In the genomic region with DNA sequence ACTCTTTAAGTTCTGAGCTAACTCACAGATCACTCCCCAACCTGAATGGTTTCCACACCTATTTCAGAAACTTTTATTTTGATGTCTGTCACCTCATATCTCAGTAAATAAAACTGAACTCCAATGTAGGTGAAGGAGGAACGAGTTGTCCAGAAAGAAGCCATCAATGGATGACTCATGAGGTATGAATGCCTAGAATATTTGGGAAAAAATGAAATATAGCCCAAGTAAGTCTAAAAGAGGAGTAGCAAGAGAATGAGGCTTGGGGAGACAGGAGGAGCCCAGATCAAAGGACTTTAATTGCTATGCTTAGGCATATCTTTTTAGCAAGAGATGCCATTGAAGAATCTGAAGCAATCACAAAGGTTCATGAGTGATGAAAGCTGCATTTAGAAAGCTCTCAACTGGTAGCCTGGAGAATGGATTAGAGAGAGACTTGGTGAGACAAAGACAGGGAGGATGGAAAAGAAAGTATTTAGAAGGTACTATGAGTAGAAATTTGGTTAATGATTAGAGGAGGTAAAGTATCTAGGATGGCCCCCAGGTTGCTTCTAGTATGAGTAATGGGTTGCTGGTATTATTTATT, we compare ENCODE assay signal across 15 cellular contexts. TPM values are rescaled to one million over a fixed set of nuclear protein-coding genes. Genes with fewer than 3 reads are reported as not detected.
DNase-seq lines count a peak whose midpoint lies in the region; ATAC-seq and TF ChIP-seq lines count a peak whose summit lies in the region.
"Had no signal": no experiment of that assay in that cellular context is flagged by ENCODE, and none has a peak within 500 bp of the region (broad histone marks: within the 10 kb centered on the region; RNA-seq: fewer than 3 reads in every experiment).

No MANE protein-coding gene starts in this region.

- no peak overlapping the region for H3K4me3 Mint-ChIP-seq in CD4-positive, alpha-beta T cell
- H3K4me3 Mint-ChIP-seq in central memory CD8-positive, alpha-beta T cell, result no peak overlapping the region
- no peak overlapping the region for H3K4me3 Mint-ChIP-seq in naive thymus-derived CD4-positive, alpha-beta T cell
- H3K4me3 Mint-ChIP-seq: activated naive CD8-positive, alpha-beta T cell treated with anti-CD3 and anti-CD28 coated beads, Interleukin-2, amount 10 ng/mL, durations not matched to agents 7 days and 5 days; neural crest cell had no signal

- H3K4me1 ChIP-seq in naive thymus-derived CD4-positive, alpha-beta T cell (ENCODE audit: control insufficient read depth in 2 of 2, insufficient read depth in 2 of 2, low read length in 2 of 2), result no peaks in the 10 kb centered on the region

- POLR2A ChIA-PET in CD4-positive, alpha-beta T cell (lab: Charles Lee), result interaction anchor here (1.1 kb wide), 1 partner anchor 52 kb away, joined by 3 read pairs; no protein-coding TSS in a partner anchor
- POLR2A ChIA-PET in naive thymus-derived CD4-positive, alpha-beta T cell (lab: Charles Lee), result no interaction called here

- CTCF ChIA-PET in CD4-positive, alpha-beta T cell (lab: Charles Lee), result interaction anchor here (1.0 kb wide), 1 partner anchor 45 kb away, joined by 3 read pairs; no protein-coding TSS in a partner anchor
- CTCF ChIA-PET in naive thymus-derived CD4-positive, alpha-beta T cell (lab: Charles Lee), result interaction anchor here (1.0 kb wide), 1 partner anchor 241 kb away, joined by 3 read pairs; no protein-coding TSS in a partner anchor

- H3K9me3 ChIP-seq in CD4-positive, alpha-beta T cell (ENCODE audit: control insufficient read depth, low read length), result no peaks in the 10 kb centered on the region
- H3K9me3 ChIP-seq in naive thymus-derived CD4-positive, alpha-beta T cell (ENCODE audit: control insufficient read depth in 2 of 3, low read length in 3 of 3), result no peaks in the 10 kb centered on the region
- H3K9me3 ChIP-seq: gastroesophageal sphincter had no signal

- H3K27me3 Mint-ChIP-seq in CD4-positive, alpha-beta T cell, result no peaks in the 10 kb centered on the region
- H3K27me3 Mint-ChIP-seq in central memory CD8-positive, alpha-beta T cell, result no peaks in the 10 kb centered on the region
- no peaks in the 10 kb centered on the region for H3K27me3 Mint-ChIP-seq in naive thymus-derived CD4-positive, alpha-beta T cell
- H3K27me3 Mint-ChIP-seq: activated naive CD8-positive, alpha-beta T cell treated with anti-CD3 and anti-CD28 coated beads, Interleukin-2, amount 10 ng/mL, durations not matched to agents 7 days and 5 days had no signal

- no peaks in the 10 kb centered on the region for H3K9me3 Mint-ChIP-seq in CD4-positive, alpha-beta T cell
- no peaks in the 10 kb centered on the region for H3K9me3 Mint-ChIP-seq in central memory CD8-positive, alpha-beta T cell
- H3K9me3 Mint-ChIP-seq in naive thymus-derived CD4-positive, alpha-beta T cell, result no peaks in the 10 kb centered on the region
- H3K9me3 Mint-ChIP-seq: activated naive CD8-positive, alpha-beta T cell treated with anti-CD3 and anti-CD28 coated beads, Interleukin-2, amount 10 ng/mL, durations not matched to agents 7 days and 5 days; neural crest cell had no signal

- peak overlapping the region; percentile 52 for H3K27ac Mint-ChIP-seq in CD4-positive, alpha-beta T cell
- peak overlapping the region; percentile 10 for H3K27ac Mint-ChIP-seq in central memory CD8-positive, alpha-beta T cell (ENCODE audit: low read depth)
- H3K27ac Mint-ChIP-seq in naive thymus-derived CD4-positive, alpha-beta T cell, result peak overlapping the region in 7 of 9 donors; percentile 16 to 93 (median 59)

- H3K4me3 ChIP-seq in naive thymus-derived CD4-positive, alpha-beta T cell (ENCODE audit: low read length), result no peak overlapping the region
- H3K4me3 ChIP-seq: coronary artery, gastroesophageal sphincter, skin epidermis had no signal

- no peak for DNase-seq in CD4-positive, alpha-beta T cell
- DNase-seq in HS-27A (ENCODE audit: low read depth) (peak; percentile 30), T-helper 9 cell (no peak)
- DNase-seq in central memory CD8-positive, alpha-beta T cell (ENCODE audit: low spot score in 2 of 2), result no peak
- no peak for DNase-seq in naive thymus-derived CD4-positive, alpha-beta T cell
- DNase-seq in activated CD8-positive, alpha-beta memory T cell treated with anti-CD3 and anti-CD28 coated beads, Interleukin-2, amount 50 U/mL, for 48 hours, result no peak
- no peak for DNase-seq in stimulated activated CD8-positive, alpha-beta memory T cell treated with anti-CD3 and anti-CD28 coated beads, Interleukin-4, amount 100 ng/mL, for 48 hours
- DNase-seq: activated CD4-positive, alpha-beta T cell treated with anti-CD3 and anti-CD28 coated beads, Interleukin-2, amount 50 U/mL, for 48 hours; activated naive CD8-positive, alpha-beta T cell treated with anti-CD3 and anti-CD28 coated beads, Interleukin-2, amount 10 ng/mL, durations not matched to agents 7 days and 5 days; COR-L47 had no signal

- peaks cover 37% of the 10 kb centered on the region for H3K4me1 Mint-ChIP-seq in CD4-positive, alpha-beta T cell (ENCODE audit: low read depth)
- peaks cover 28% of the 10 kb centered on the region for H3K4me1 Mint-ChIP-seq in central memory CD8-positive, alpha-beta T cell
- H3K4me1 Mint-ChIP-seq in naive thymus-derived CD4-positive, alpha-beta T cell, result peaks cover 18 to 57% (median 37%) of the 10 kb centered on the region in 7 donors

- no peak for ATAC-seq in CD4-positive, alpha-beta T cell (ENCODE audit: poor library complexity)
- no peak for ATAC-seq in central memory CD8-positive, alpha-beta T cell (replicated peaks; ENCODE audit: extremely low read depth, poor library complexity, severe bottlenecking)
- ATAC-seq in naive thymus-derived CD4-positive, alpha-beta T cell, result no peak
- ATAC-seq in GM19463 (IDR thresholded peaks at IDR 0.05; ENCODE audit: unreplicated experiment), result no peak
- ATAC-seq: gastroesophageal sphincter had no signal

- H3K36me3 ChIP-seq in naive thymus-derived CD4-positive, alpha-beta T cell (ENCODE audit: control insufficient read depth in 2 of 3, insufficient read depth in 3 of 3, low read length in 3 of 3), result peaks cover 11 to 35% (median 12%) of the 10 kb centered on the region in 3 experiments

- no peaks in the 10 kb centered on the region for H3K27me3 ChIP-seq in CD4-positive, alpha-beta T cell (ENCODE audit: control insufficient read depth, insufficient read depth, low read length)
- no peaks in the 10 kb centered on the region for H3K27me3 ChIP-seq in naive thymus-derived CD4-positive, alpha-beta T cell (ENCODE audit: control insufficient read depth in 2 of 2, insufficient read depth in 2 of 2, low read length in 2 of 2)
- H3K27me3 ChIP-seq: gastroesophageal sphincter had no signal

- intact Hi-C loops in CD4-positive, alpha-beta T cell (cut with DNase I, micrococcal nuclease), result no loop called here
- intact Hi-C loops in naive thymus-derived CD4-positive, alpha-beta T cell (cut with micrococcal nuclease), result no loop called here

- H3K36me3 Mint-ChIP-seq in CD4-positive, alpha-beta T cell (ENCODE audit: low read depth), result peaks cover 76% of the 10 kb centered on the region
- H3K36me3 Mint-ChIP-seq in central memory CD8-positive, alpha-beta T cell (ENCODE audit: insufficient read depth), result peaks cover 41% of the 10 kb centered on the region
- H3K36me3 Mint-ChIP-seq in naive thymus-derived CD4-positive, alpha-beta T cell, result peaks cover 17 to 44% (median 26%) of the 10 kb centered on the region in 5 donors

- H3K27ac ChIP-seq in CD4-positive, alpha-beta T cell (ENCODE audit: low read depth, low read length), result no peak overlapping the region
- no peak overlapping the region for H3K27ac ChIP-seq in naive thymus-derived CD4-positive, alpha-beta T cell (ENCODE audit: low read depth, low read length)
- H3K27ac ChIP-seq: coronary artery had no signal

- TF ChIP-seq CTCF in CD4-positive, alpha-beta T cell (IDR thresholded peaks at IDR 0.05), result no peak

RNA-seq across cellular contexts. Expression of a gene that starts 39.3 kb away (rescaled TPM):
- 10 to 100 TPM; 13.7 to 15.8 TPM for total RNA-seq in CD4-positive, alpha-beta T cell
- total RNA-seq in naive thymus-derived CD4-positive, alpha-beta T cell, result 10 to 100 TPM in 2 of 5 experiments, 1 to 10 TPM in 3; 1.6 to 33.7 (median 8.8) TPM
- polyA plus RNA-seq in naive thymus-derived CD4-positive, alpha-beta T cell, result under 1 TPM; 0.12 to 0.91 TPM
